In the genomic region with DNA sequence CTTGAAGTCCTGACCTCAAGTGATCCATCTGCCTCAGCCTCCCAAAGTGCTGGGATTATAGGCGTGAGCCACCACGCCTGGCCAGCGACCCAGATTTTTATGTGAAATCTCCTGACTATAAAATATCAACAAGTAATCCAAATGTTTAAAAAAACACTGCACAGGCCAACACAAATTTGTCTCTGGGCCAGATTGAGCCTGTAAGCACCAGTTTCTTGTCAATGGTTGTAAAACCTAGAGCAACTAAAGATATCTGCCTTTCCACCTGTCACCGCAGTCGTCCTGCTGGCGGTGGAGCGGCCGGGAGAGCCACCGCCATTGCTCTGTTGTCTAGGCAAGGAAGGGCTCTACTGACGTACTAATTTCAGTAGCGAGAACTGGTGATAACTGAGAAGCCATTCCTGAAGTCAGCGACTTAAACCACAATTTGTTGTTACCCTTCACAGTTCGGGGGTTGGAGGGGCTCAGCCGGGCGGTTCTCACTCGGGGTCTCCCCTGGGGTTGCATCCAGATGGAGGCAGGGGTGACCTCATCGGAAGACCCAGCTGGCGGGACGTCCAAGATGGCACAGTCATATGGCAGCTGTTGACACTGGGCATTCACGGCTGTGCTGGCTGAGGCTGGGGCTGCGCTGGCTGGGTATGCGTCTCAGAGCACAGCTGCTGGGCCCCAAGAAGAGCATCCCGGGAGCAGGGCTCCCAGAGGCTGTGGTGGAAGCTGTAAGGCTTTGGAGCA, we compare ENCODE assay signal across 27 cellular contexts. TPM values are rescaled to one million over a fixed set of nuclear protein-coding genes. Genes with fewer than 3 reads are reported as not detected.
DNase-seq lines count a peak whose midpoint lies in the region; ATAC-seq, FAIRE-seq and TF ChIP-seq lines count a peak whose summit lies in the region.
"Had no signal": no experiment of that assay in that cellular context is flagged by ENCODE, and none has a peak within 500 bp of the region (broad histone marks: within the 10 kb centered on the region; RNA-seq: fewer than 3 reads in every experiment).

No MANE protein-coding gene starts in this region.

- H4K20me1 ChIP-seq in BLaER1 treated with 17β-estradiol and CSF1 and Interleukin-3, amounts not matched to agents 10 nM and 100 nM: peaks cover 0 to 16% (median 0%) of the 10 kb centered on the region in 11 experiments; a peak in 4 of 22 replicates

- peaks cover 5 to 72% (median 50%) of the 10 kb centered on the region in 10 experiments; a peak in 19 of 20 replicates for H3K4me1 ChIP-seq in BLaER1 treated with 17β-estradiol and CSF1 and Interleukin-3, amounts not matched to agents 10 nM and 100 nM
- no peaks in the 10 kb centered on the region for H3K4me1 ChIP-seq in endodermal cell (ENCODE audit: control insufficient read depth, insufficient read depth, low read length)
- H3K4me1 ChIP-seq: spleen, suprapubic skin had no signal

- peak; percentile 80 for DNase-seq in NCI-H1694 (lab: John Stamatoyannopoulos, UW)
- DNase-seq in endodermal cell: no peak
- DNase-seq in neural crest cell (ENCODE audit: low read depth, low spot score): no peak
- no peak for DNase-seq in NCI-H2029 treated with DMSO at 0.1 percent for 48 hours (lab: John Stamatoyannopoulos, UW)
- DNase-seq in H54 (ENCODE audit: insufficient read length, low spot score): no peak
- no peak for DNase-seq in activated naive CD8-positive, alpha-beta T cell treated with anti-CD3 and anti-CD28 coated beads, Interleukin-2, amount 50 U/mL, for 24 hours
- DNase-seq: activated CD4-positive, alpha-beta T cell treated with anti-CD3 and anti-CD28 coated beads, Interleukin-2, amount 10 ng/mL, durations not matched to agents 24 days and 14 days; activated naive CD4-positive, alpha-beta T cell treated with anti-CD3 and anti-CD28 coated beads for 36 hours; activated T-cell treated with anti-CD3 and anti-CD28 coated beads, Interleukin-2, amount 50 U/mL, for 72 hours; cortex of kidney; NCI-H1436; NCI-H69; spleen; stimulated activated CD4-positive, alpha-beta T cell treated with anti-CD3 and anti-CD28 coated beads, Interleukin-2, amount 100 ng/mL, for 48 hours had no signal

- H3K9ac ChIP-seq in BLaER1 treated with 17β-estradiol and CSF1 and Interleukin-3, amounts not matched to agents 10 nM and 100 nM: no peak overlapping the region
- no peak overlapping the region for H3K9ac ChIP-seq in endodermal cell (ENCODE audit: extremely low read depth, low read length, poor library complexity, severe bottlenecking)

- H3K27me3 Mint-ChIP-seq in endodermal cell (ENCODE audit: insufficient read depth): no peaks in the 10 kb centered on the region
- H3K27me3 Mint-ChIP-seq in neural crest cell (ENCODE audit: low read depth): peaks cover 10% of the 10 kb centered on the region
- H3K27me3 Mint-ChIP-seq in activated naive CD8-positive, alpha-beta T cell treated with anti-CD3 and anti-CD28 coated beads, Interleukin-2, amount 50 U/mL, for 24 hours: no peaks in the 10 kb centered on the region
- H3K27me3 Mint-ChIP-seq: activated CD4-positive, alpha-beta T cell treated with anti-CD3 and anti-CD28 coated beads, Interleukin-2, amount 10 ng/mL, durations not matched to agents 24 days and 14 days; IgD-negative memory B cell had no signal

- H3K4me3 Mint-ChIP-seq in endodermal cell (no peak overlapping the region), neural crest cell (no peak overlapping the region)
- H3K4me3 Mint-ChIP-seq in activated naive CD8-positive, alpha-beta T cell treated with anti-CD3 and anti-CD28 coated beads, Interleukin-2, amount 50 U/mL, for 24 hours: no peak overlapping the region
- H3K4me3 Mint-ChIP-seq: activated CD4-positive, alpha-beta T cell treated with anti-CD3 and anti-CD28 coated beads, Interleukin-2, amount 10 ng/mL, durations not matched to agents 24 days and 14 days; activated naive CD4-positive, alpha-beta T cell treated with anti-CD3 and anti-CD28 coated beads for 36 hours; activated T-cell treated with anti-CD3 and anti-CD28 coated beads, Interleukin-2, amount 50 U/mL, for 72 hours; IgD-negative memory B cell; stimulated activated effector memory CD8-positive, alpha-beta T cell treated with anti-CD3 and anti-CD28 coated beads, Interleukin-12 subunit alpha, Interleukin-12 subunit beta, amount 100 ng/mL, for 72 hours; T-helper 1 cell treated with Interleukin-12 subunit alpha and Interleukin-12 subunit beta and Interleukin-4 antibody, amounts not matched to agents 30 μg/mL and 1 μg/mL, for 36 hours had no signal

- H3K27ac Mint-ChIP-seq in endodermal cell (peak overlapping the region; percentile 44), neural crest cell (ENCODE audit: unreplicated experiment) (peak overlapping the region; percentile 35)
- no peak overlapping the region for H3K27ac Mint-ChIP-seq in activated naive CD8-positive, alpha-beta T cell treated with anti-CD3 and anti-CD28 coated beads, Interleukin-2, amount 50 U/mL, for 24 hours
- H3K27ac Mint-ChIP-seq: activated CD4-positive, alpha-beta T cell treated with anti-CD3 and anti-CD28 coated beads, Interleukin-2, amount 10 ng/mL, durations not matched to agents 24 days and 14 days; activated naive CD4-positive, alpha-beta T cell treated with anti-CD3 and anti-CD28 coated beads for 36 hours; activated T-cell treated with anti-CD3 and anti-CD28 coated beads, Interleukin-2, amount 50 U/mL, for 72 hours; stimulated activated effector memory CD8-positive, alpha-beta T cell treated with anti-CD3 and anti-CD28 coated beads, Interleukin-12 subunit alpha, Interleukin-12 subunit beta, amount 100 ng/mL, for 72 hours; T-helper 1 cell treated with Interleukin-12 subunit alpha and Interleukin-12 subunit beta and Interleukin-4 antibody, amounts not matched to agents 30 μg/mL and 1 μg/mL, for 36 hours had no signal

- WGBS in endodermal cell (ENCODE audit: insufficient coverage in 1 of 2, insufficient read length in 1 of 2), 2 experiments: 93 to 95% methylated on average over 21 to 23 of the region's 23 CpGs

- ATAC-seq in activated naive CD8-positive, alpha-beta T cell treated with anti-CD3 and anti-CD28 coated beads, Interleukin-2, amount 50 U/mL, for 24 hours: no peak
- ATAC-seq in HG02588 (IDR thresholded peaks at IDR 0.05; ENCODE audit: unreplicated experiment): no peak
- ATAC-seq: activated T-cell treated with anti-CD3 and anti-CD28 coated beads, Interleukin-2, amount 50 U/mL, for 72 hours; HCT116; stimulated activated effector memory CD8-positive, alpha-beta T cell treated with anti-CD3 and anti-CD28 coated beads, Interleukin-12 subunit alpha, Interleukin-12 subunit beta, amount 100 ng/mL, for 72 hours had no signal

- H3K4me1 Mint-ChIP-seq in endodermal cell: no peaks in the 10 kb centered on the region
- H3K4me1 Mint-ChIP-seq in neural crest cell: peaks cover 27% of the 10 kb centered on the region
- peaks cover 2% of the 10 kb centered on the region for H3K4me1 Mint-ChIP-seq in activated naive CD8-positive, alpha-beta T cell treated with anti-CD3 and anti-CD28 coated beads, Interleukin-2, amount 50 U/mL, for 24 hours
- H3K4me1 Mint-ChIP-seq: activated CD4-positive, alpha-beta T cell treated with anti-CD3 and anti-CD28 coated beads, Interleukin-2, amount 10 ng/mL, durations not matched to agents 24 days and 14 days had no signal

- no peaks in the 10 kb centered on the region for H3K9me3 ChIP-seq in BLaER1 treated with 17β-estradiol and CSF1 and Interleukin-3, amounts not matched to agents 10 nM and 100 nM (replicated peaks in 1 of 11)
- H3K9me3 ChIP-seq in endodermal cell (ENCODE audit: control insufficient read depth, low read length): no peaks in the 10 kb centered on the region
- H3K9me3 ChIP-seq: spleen, suprapubic skin, vagina had no signal

- H3K36me3 ChIP-seq in BLaER1 treated with 17β-estradiol and CSF1 and Interleukin-3, amounts not matched to agents 10 nM and 100 nM: no peaks in the 10 kb centered on the region
- no peaks in the 10 kb centered on the region for H3K36me3 ChIP-seq in endodermal cell (ENCODE audit: control insufficient read depth, insufficient read depth, low read length)
- H3K36me3 ChIP-seq: vagina had no signal

- peak overlapping the region in 4 of 11 experiments; percentile 20 to 54 (median 42); a peak in 5 of 22 replicates for H3K27ac ChIP-seq in BLaER1 treated with 17β-estradiol and CSF1 and Interleukin-3, amounts not matched to agents 10 nM and 100 nM
- no peak overlapping the region for H3K27ac ChIP-seq in endodermal cell (ENCODE audit: low read depth, low read length)
- H3K27ac ChIP-seq: spleen, suprapubic skin, vagina had no signal

- TF ChIP-seq POLR2A in H54 (IDR thresholded peaks at IDR 0.05; ENCODE audit: low read depth, low read length): no peak

- peak overlapping the region in 9 of 11 experiments; percentile 10 to 91 (median 86); a peak in 17 of 22 replicates for H3K4me2 ChIP-seq in BLaER1 treated with 17β-estradiol and CSF1 and Interleukin-3, amounts not matched to agents 10 nM and 100 nM

- peaks cover 0 to 33% (median 0%) of the 10 kb centered on the region in 11 experiments; a peak in 10 of 22 replicates for H3K27me3 ChIP-seq in BLaER1 treated with 17β-estradiol and CSF1 and Interleukin-3, amounts not matched to agents 10 nM and 100 nM
- H3K27me3 ChIP-seq in endodermal cell (ENCODE audit: control insufficient read depth, insufficient read depth, low read length, poor library complexity, severe bottlenecking): no peaks in the 10 kb centered on the region
- H3K27me3 ChIP-seq: spleen, suprapubic skin, vagina had no signal

- H3K36me3 Mint-ChIP-seq in endodermal cell (ENCODE audit: low read depth) (peaks cover 37% of the 10 kb centered on the region), neural crest cell (ENCODE audit: low read depth) (peaks cover 4% of the 10 kb centered on the region)
- H3K36me3 Mint-ChIP-seq in activated naive CD8-positive, alpha-beta T cell treated with anti-CD3 and anti-CD28 coated beads, Interleukin-2, amount 50 U/mL, for 24 hours (ENCODE audit: low read depth): peaks cover 36% of the 10 kb centered on the region

- no peak for FAIRE-seq in H54 (lab: Jason Lieb, UNC)
- FAIRE-seq: bronchial epithelial cell, endometrium, keratinocyte, RCC 7860 had no signal

- TF ChIP-seq CTCF in endodermal cell (conservative IDR thresholded peaks at IDR 0.05) (no peak), neural crest cell (conservative IDR thresholded peaks at IDR 0.05) (no peak)

- no peak overlapping the region for H3K4me3 ChIP-seq in BLaER1 treated with 17β-estradiol and CSF1 and Interleukin-3, amounts not matched to agents 10 nM and 100 nM
- H3K4me3 ChIP-seq in endodermal cell (ENCODE audit: low read length): no peak overlapping the region
- H3K4me3 ChIP-seq: lung, spleen, suprapubic skin, vagina had no signal

- H3K9me3 Mint-ChIP-seq in endodermal cell (no peaks in the 10 kb centered on the region), neural crest cell (no peaks in the 10 kb centered on the region)
- H3K9me3 Mint-ChIP-seq in activated naive CD8-positive, alpha-beta T cell treated with anti-CD3 and anti-CD28 coated beads, Interleukin-2, amount 50 U/mL, for 24 hours: no peaks in the 10 kb centered on the region
- H3K9me3 Mint-ChIP-seq: activated CD4-positive, alpha-beta T cell treated with anti-CD3 and anti-CD28 coated beads, Interleukin-2, amount 10 ng/mL, durations not matched to agents 24 days and 14 days; activated naive CD4-positive, alpha-beta T cell treated with anti-CD3 and anti-CD28 coated beads for 36 hours; IgD-negative memory B cell; stimulated activated effector memory CD8-positive, alpha-beta T cell treated with anti-CD3 and anti-CD28 coated beads, Interleukin-12 subunit alpha, Interleukin-12 subunit beta, amount 100 ng/mL, for 72 hours; T-helper 1 cell treated with Interleukin-12 subunit alpha and Interleukin-12 subunit beta and Interleukin-4 antibody, amounts not matched to agents 30 μg/mL and 1 μg/mL, for 36 hours had no signal

RNA-seq across cellular contexts. Expression of gene PDGFA, which starts 55.2 kb away (rescaled TPM):
- total RNA-seq in endodermal cell: 10 to 100 TPM; 11.9 to 24.1 TPM
- 7.7 TPM for polyA plus RNA-seq in endodermal cell (2013, experiment 1 of 2)
- 5.3 TPM for polyA plus RNA-seq in endodermal cell (2013, experiment 2 of 2)
- total RNA-seq in neural crest cell: 0.82 and 1.0 TPM in 2 replicates
- polyA plus RNA-seq: IgD-negative memory B cell had no signal
